In genomic region chr5:78716221-78716620, GRCh38 we compare ENCODE assay signal across 1 cellular context.
TF ChIP-seq lines count a peak whose summit lies in the region.

No MANE protein-coding gene starts in this region.

TF ChIP-seq in HepG2, 621 proteins besides CTCF, POLR2A, EP300 and RAD21 (continued from another document):
- no peak for TF ChIP-seq ZHX2 (IDR thresholded peaks at IDR 0.05; ENCODE audit: low read depth)
- no peak for TF ChIP-seq ZHX2 (CRISPR knock-in tag; IDR thresholded peaks at IDR 0.05; ENCODE audit: borderline replicate concordance)
- TF ChIP-seq RELA (CRISPR knock-in tag; IDR thresholded peaks at IDR 0.05), result no peak
- no peak for TF ChIP-seq ZNF878 (CRISPR knock-in tag; IDR thresholded peaks at IDR 0.05)
- no peak for TF ChIP-seq ZNF33B (CRISPR knock-in tag; IDR thresholded peaks at IDR 0.05)
- TF ChIP-seq ARNT (IDR thresholded peaks at IDR 0.05), result no peak
- TF ChIP-seq HIC2 (CRISPR knock-in tag; IDR thresholded peaks at IDR 0.05; ENCODE audit: low read depth), result no peak
- no peak for TF ChIP-seq MTF1 (CRISPR knock-in tag; IDR thresholded peaks at IDR 0.05)
- TF ChIP-seq, protein P1, sequence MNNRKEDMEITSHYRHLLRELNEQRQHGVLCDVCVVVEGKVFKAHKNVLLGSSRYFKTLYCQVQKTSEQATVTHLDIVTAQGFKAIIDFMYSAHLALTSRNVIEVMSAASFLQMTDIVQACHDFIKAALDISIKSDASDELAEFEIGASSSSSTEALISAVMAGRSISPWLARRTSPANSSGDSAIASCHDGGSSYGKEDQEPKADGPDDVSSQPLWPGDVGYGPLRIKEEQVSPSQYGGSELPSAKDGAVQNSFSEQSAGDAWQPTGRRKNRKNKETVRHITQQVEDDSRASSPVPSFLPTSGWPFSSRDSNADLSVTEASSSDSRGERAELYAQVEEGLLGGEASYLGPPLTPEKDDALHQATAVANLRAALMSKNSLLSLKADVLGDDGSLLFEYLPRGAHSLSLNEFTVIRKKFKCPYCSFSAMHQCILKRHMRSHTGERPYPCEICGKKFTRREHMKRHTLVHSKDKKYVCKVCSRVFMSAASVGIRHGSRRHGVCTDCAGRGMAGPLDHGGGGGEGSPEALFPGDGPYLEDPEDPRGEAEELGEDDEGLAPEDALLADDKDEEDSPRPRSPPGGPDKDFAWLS (CRISPR knock-in tag; IDR thresholded peaks at IDR 0.05; ENCODE audit: borderline replicate concordance), result no peak
- no peak for TF ChIP-seq ETV5 (CRISPR knock-in tag; IDR thresholded peaks at IDR 0.05; ENCODE audit: borderline replicate concordance)
- no peak for TF ChIP-seq RFX5 (IDR thresholded peaks at IDR 0.05; ENCODE audit: low read depth, low read length)
- TF ChIP-seq ZNF691 (CRISPR knock-in tag; IDR thresholded peaks at IDR 0.05; ENCODE audit: borderline replicate concordance, low read depth), result no peak
